8 cellular contexts compared by ENCODE assay signal in genomic region chr12:131283862-131284825, GRCh38.
DNase-seq lines count a peak whose midpoint lies in the region; ATAC-seq, FAIRE-seq and TF ChIP-seq lines count a peak whose summit lies in the region.
"Not testable (repeated sequence)": the region's sequence is repeated elsewhere in the genome, so short reads cannot be mapped to it uniquely, and the experiment has no call there.

No MANE protein-coding gene starts in this region.

- not testable (repeated sequence) for H3K27ac ChIP-seq in colonic mucosa, neural progenitor cell

- not testable (repeated sequence) for H3K27me3 Mint-ChIP-seq in CD14-positive monocyte (ENCODE audit: low read depth in 3 of 3); T-helper 2 cell treated with Interferon-gamma antibody and Interleukin-4, amounts not matched to agents 5 μg/mL and 100 μg/mL, for 36 hours (ENCODE audit: low read depth); activated T-helper 17 cell treated with anti-CD3 and anti-CD28 coated beads, Interleukin-2, amount 50 U/mL, for 72 hours; neural progenitor cell (ENCODE audit: insufficient read depth, low read depth); stimulated activated naive B cell treated with anti-CD40 and anti-IgM and Interleukin-4, amounts not matched to agents 10 μg/mL and 1 μg/mL and 100 μg/mL, for 72 hours

- H4K20me1 ChIP-seq in neural progenitor cell (ENCODE audit: low read depth), result not testable (repeated sequence)

- not testable (repeated sequence) for H3K4me3 ChIP-seq in colonic mucosa, neural progenitor cell

- peak; percentile 66 for ATAC-seq in activated T-helper 17 cell treated with anti-CD3 and anti-CD28 coated beads, Interleukin-2, amount 50 U/mL, for 72 hours (replicated peaks)
- not testable (repeated sequence) for ATAC-seq in left colon
- peak; percentile 21 to 23 for ATAC-seq in stimulated activated naive B cell treated with anti-CD40 and anti-IgM and Interleukin-4, amounts not matched to agents 10 μg/mL and 1 μg/mL and 100 μg/mL, for 72 hours (replicated peaks)

- not testable (repeated sequence) for H3K36me3 Mint-ChIP-seq in CD14-positive monocyte; T-helper 2 cell treated with Interferon-gamma antibody and Interleukin-4, amounts not matched to agents 5 μg/mL and 100 μg/mL, for 36 hours (ENCODE audit: low read depth); activated T-helper 17 cell treated with anti-CD3 and anti-CD28 coated beads, Interleukin-2, amount 50 U/mL, for 72 hours (ENCODE audit: low read depth); neural progenitor cell; stimulated activated naive B cell treated with anti-CD40 and anti-IgM and Interleukin-4, amounts not matched to agents 10 μg/mL and 1 μg/mL and 100 μg/mL, for 72 hours

- not testable (repeated sequence) for H3K9ac ChIP-seq in colonic mucosa (ENCODE audit: low read depth in 2 of 2, low read length in 2 of 2); neural progenitor cell

- not testable (repeated sequence) for H3K4me1 ChIP-seq in colonic mucosa, neural progenitor cell

- H3K9me3 ChIP-seq in colonic mucosa; neural progenitor cell (ENCODE audit: low read depth): not testable (repeated sequence)

- H3K4me3 Mint-ChIP-seq in CD14-positive monocyte; T-helper 2 cell treated with Interferon-gamma antibody and Interleukin-4, amounts not matched to agents 5 μg/mL and 100 μg/mL, for 36 hours; activated T-helper 17 cell treated with anti-CD3 and anti-CD28 coated beads, Interleukin-2, amount 50 U/mL, for 72 hours; neural progenitor cell; stimulated activated naive B cell treated with anti-CD40 and anti-IgM and Interleukin-4, amounts not matched to agents 10 μg/mL and 1 μg/mL and 100 μg/mL, for 72 hours: not testable (repeated sequence)

- not testable (repeated sequence) for H3K4me1 Mint-ChIP-seq in CD14-positive monocyte; T-helper 2 cell treated with Interferon-gamma antibody and Interleukin-4, amounts not matched to agents 5 μg/mL and 100 μg/mL, for 36 hours (ENCODE audit: low read depth); activated T-helper 17 cell treated with anti-CD3 and anti-CD28 coated beads, Interleukin-2, amount 50 U/mL, for 72 hours; stimulated activated naive B cell treated with anti-CD40 and anti-IgM and Interleukin-4, amounts not matched to agents 10 μg/mL and 1 μg/mL and 100 μg/mL, for 72 hours
- peaks cover 13% of the 10 kb centered on the region for H3K4me1 Mint-ChIP-seq in neural progenitor cell

- FAIRE-seq in urothelium cell line (lab: Jason Lieb, UNC), result peak; percentile 20

- peak; percentile 46 for DNase-seq in CD14-positive monocyte (ENCODE audit: low spot score)
- DNase-seq in T-helper 2 cell treated with Interferon-gamma antibody and Interleukin-4, amounts not matched to agents 5 μg/mL and 100 μg/mL, for 36 hours (ENCODE audit: low spot score); neural progenitor cell (ENCODE audit: low spot score); stimulated activated naive B cell treated with anti-CD40 and anti-IgM and Interleukin-4, amounts not matched to agents 10 μg/mL and 1 μg/mL and 100 μg/mL, for 72 hours; urothelium cell line (ENCODE audit: low spot score): not testable (repeated sequence)
- peak; percentile 4 for DNase-seq in colonic mucosa
- DNase-seq in left colon, result peak; percentile 1 to 8

- not testable (repeated sequence) for H3F3A ChIP-seq in neural progenitor cell (ENCODE audit: low read depth)

- TF ChIP-seq CTCF in CD14-positive monocyte (IDR thresholded peaks at IDR 0.05); colonic mucosa (IDR thresholded peaks at IDR 0.05); neural progenitor cell (IDR thresholded peaks at IDR 0.05): not testable (repeated sequence)

- not testable (repeated sequence) for H2AFZ ChIP-seq in neural progenitor cell (replicated peaks)

- not testable (repeated sequence) for H3K27ac Mint-ChIP-seq in CD14-positive monocyte; activated T-helper 17 cell treated with anti-CD3 and anti-CD28 coated beads, Interleukin-2, amount 50 U/mL, for 72 hours; stimulated activated naive B cell treated with anti-CD40 and anti-IgM and Interleukin-4, amounts not matched to agents 10 μg/mL and 1 μg/mL and 100 μg/mL, for 72 hours
- peak overlapping the region; percentile 1 for H3K27ac Mint-ChIP-seq in T-helper 2 cell treated with Interferon-gamma antibody and Interleukin-4, amounts not matched to agents 5 μg/mL and 100 μg/mL, for 36 hours
- peak overlapping the region; percentile 15 for H3K27ac Mint-ChIP-seq in neural progenitor cell

- not testable (repeated sequence) for H3K9me3 Mint-ChIP-seq in CD14-positive monocyte; T-helper 2 cell treated with Interferon-gamma antibody and Interleukin-4, amounts not matched to agents 5 μg/mL and 100 μg/mL, for 36 hours; activated T-helper 17 cell treated with anti-CD3 and anti-CD28 coated beads, Interleukin-2, amount 50 U/mL, for 72 hours; neural progenitor cell; stimulated activated naive B cell treated with anti-CD40 and anti-IgM and Interleukin-4, amounts not matched to agents 10 μg/mL and 1 μg/mL and 100 μg/mL, for 72 hours

- not testable (repeated sequence) for H3K36me3 ChIP-seq in colonic mucosa, neural progenitor cell

- H3K27me3 ChIP-seq in colonic mucosa, neural progenitor cell: not testable (repeated sequence)

- intact Hi-C loops in CD14-positive monocyte (cut with micrococcal nuclease); colonic mucosa (cut with DNase I); left colon (cut with DNase I, micrococcal nuclease): not testable (repeated sequence)

- not testable (repeated sequence) for H3K4me2 ChIP-seq in neural progenitor cell

- H3K79me2 ChIP-seq in neural progenitor cell (ENCODE audit: low read depth), result not testable (repeated sequence)
